16 cellular contexts compared by ENCODE assay signal in genomic region chr22:36196254-36197064, GRCh38. TPM values are rescaled to one million over a fixed set of nuclear protein-coding genes. Genes with fewer than 3 reads are reported as not detected.
DNase-seq lines count a peak whose midpoint lies in the region; ATAC-seq, FAIRE-seq and TF ChIP-seq lines count a peak whose summit lies in the region.
"Had no signal": no experiment of that assay in that cellular context is flagged by ENCODE, and none has a peak within 500 bp of the region (broad histone marks: within the 10 kb centered on the region; RNA-seq: fewer than 3 reads in every experiment).

No MANE protein-coding gene starts in this region.

- H3K4me2 ChIP-seq in DOHH2 (ENCODE audit: low read length), result peak overlapping the region; percentile 46

- H3K4me1 ChIP-seq in DOHH2 (ENCODE audit: control insufficient read depth, low read length) (peaks cover 14% of the 10 kb centered on the region), small intestine (ENCODE audit: control insufficient read depth in 2 of 2, insufficient read depth in 1 of 2, low read depth in 1 of 2, low read length in 1 of 2) (peaks cover 0 to 6% of the 10 kb centered on the region in 2 donors)

- DNase-seq in mesothelial cell of epicardium (ENCODE audit: low spot score in 2 of 2, unreplicated experiment in 2 of 2), result no peak
- peak; percentile 55 for DNase-seq in small intestine
- no peak for DNase-seq in GM10266 (ENCODE audit: extremely low spot score)
- no peak for DNase-seq in AML-193 (lab: John Stamatoyannopoulos, UW)
- DNase-seq in KG1 (lab: John Stamatoyannopoulos, UW), result no peak
- DNase-seq: activated naive CD4-positive, alpha-beta T cell treated with anti-CD3 and anti-CD28 coated beads, Interleukin-2, amount 10 ng/mL, durations not matched to agents 7 days and 5 days; DMS153; effector CD8-positive, alpha-beta T cell had no signal

- no peaks in the 10 kb centered on the region for H3K9me3 Mint-ChIP-seq in mesothelial cell of epicardium
- H3K9me3 Mint-ChIP-seq: activated naive CD4-positive, alpha-beta T cell treated with anti-CD3 and anti-CD28 coated beads, Interleukin-2, amount 10 ng/mL, durations not matched to agents 7 days and 5 days; memory B cell; T-helper 1 cell treated with Interleukin-12 subunit alpha and Interleukin-12 subunit beta and Interleukin-4 antibody, amounts not matched to agents 30 μg/mL and 1 μg/mL, for 36 hours had no signal

- FAIRE-seq in small intestine (lab: Jason Lieb, UNC), result no peak

- no peaks in the 10 kb centered on the region for H3F3A ChIP-seq in DOHH2 (ENCODE audit: control insufficient read depth, insufficient read depth)

- no peaks in the 10 kb centered on the region for H3K27me3 Mint-ChIP-seq in mesothelial cell of epicardium (ENCODE audit: low read depth)

- no peak for ATAC-seq in HG03025 (IDR thresholded peaks at IDR 0.05; ENCODE audit: low FRiP score, unreplicated experiment)

- H3K9me2 ChIP-seq in DOHH2 (replicated peaks; ENCODE audit: control insufficient read depth, low read length), result no peaks in the 10 kb centered on the region

- peak overlapping the region; percentile 48 for H3K4me3 Mint-ChIP-seq in mesothelial cell of epicardium
- H3K4me3 Mint-ChIP-seq: activated naive CD4-positive, alpha-beta T cell treated with anti-CD3 and anti-CD28 coated beads, Interleukin-2, amount 10 ng/mL, durations not matched to agents 7 days and 5 days; memory B cell; T-helper 1 cell treated with Interleukin-12 subunit alpha and Interleukin-12 subunit beta and Interleukin-4 antibody, amounts not matched to agents 30 μg/mL and 1 μg/mL, for 36 hours had no signal

- H3K4me3 ChIP-seq in DOHH2 (ENCODE audit: low read length), result no peak overlapping the region
- H3K4me3 ChIP-seq in small intestine (ENCODE audit: low read depth in 1 of 2, low read length in 2 of 2), result no peak overlapping the region
- H3K4me3 ChIP-seq: cardiac muscle cell, thyroid gland had no signal

- 48 to 68% (median 63%) methylated on average over 6 of the region's 6 CpGs for WGBS in small intestine, 3 donors

- no peak for TF ChIP-seq CTCF in DOHH2 (IDR thresholded peaks at IDR 0.05; ENCODE audit: low read depth, low read length, poor library complexity, severe bottlenecking)
- TF ChIP-seq CTCF in VCaP (conservative IDR thresholded peaks at IDR 0.05), result no peak
- no peak for TF ChIP-seq CTCF in mesothelial cell of epicardium (IDR thresholded peaks at IDR 0.05; ENCODE audit: unreplicated experiment)
- no peak for TF ChIP-seq CTCF in GM10266 (IDR thresholded peaks at IDR 0.05; ENCODE audit: control insufficient read depth, insufficient read depth, low read depth, missing control alignments)

- H3K27ac Mint-ChIP-seq in mesothelial cell of epicardium, result peak overlapping the region; percentile 90
- H3K27ac Mint-ChIP-seq: activated naive CD4-positive, alpha-beta T cell treated with anti-CD3 and anti-CD28 coated beads, Interleukin-2, amount 10 ng/mL, durations not matched to agents 7 days and 5 days; memory B cell had no signal

- H3K9me3 ChIP-seq in DOHH2 (ENCODE audit: control insufficient read depth, insufficient read depth, low read length) (no peaks in the 10 kb centered on the region), small intestine (ENCODE audit: control insufficient read depth, low read depth) (no peaks in the 10 kb centered on the region)
- H3K9me3 ChIP-seq: thyroid gland had no signal

- H3K27me3 ChIP-seq in DOHH2 (ENCODE audit: control insufficient read depth, low read length) (peaks cover 12% of the 10 kb centered on the region), small intestine (ENCODE audit: control insufficient read depth in 2 of 2, insufficient read depth in 2 of 2, low read length in 2 of 2) (no peaks in the 10 kb centered on the region)
- H3K27me3 ChIP-seq: cardiac muscle cell, thyroid gland had no signal

- H4K20me1 ChIP-seq in DOHH2 (ENCODE audit: control insufficient read depth, insufficient read depth, low read depth, low read length), result 0 out of 2 replicates have a peak, but pooled peaks cover 4% of the 10 kb centered on the region

- H3K36me3 ChIP-seq in DOHH2 (ENCODE audit: control insufficient read depth, low read length) (no peaks in the 10 kb centered on the region), small intestine (ENCODE audit: control insufficient read depth in 2 of 2, insufficient read depth in 2 of 2, low read length in 2 of 2) (no peaks in the 10 kb centered on the region)
- H3K36me3 ChIP-seq: cardiac muscle cell, thyroid gland had no signal

- H3K79me2 ChIP-seq in DOHH2 (ENCODE audit: control insufficient read depth, low read length), result no peaks in the 10 kb centered on the region

- peaks cover 66% of the 10 kb centered on the region for H3K4me1 Mint-ChIP-seq in mesothelial cell of epicardium

- H3K27ac ChIP-seq in DOHH2 (ENCODE audit: low read depth, low read length) (no peak overlapping the region), VCaP (peak overlapping the region; percentile 30; the same call in 1 of the 2 replicates), small intestine (ENCODE audit: low read depth in 1 of 2, low read length in 1 of 2) (peak overlapping the region in 1 of 2 donors; percentile 55)
- H3K27ac ChIP-seq: RWPE1, thyroid gland had no signal

- no peaks in the 10 kb centered on the region for H3K36me3 Mint-ChIP-seq in mesothelial cell of epicardium
- H3K36me3 Mint-ChIP-seq: activated naive CD4-positive, alpha-beta T cell treated with anti-CD3 and anti-CD28 coated beads, Interleukin-2, amount 10 ng/mL, durations not matched to agents 7 days and 5 days; memory B cell had no signal

RNA-seq across cellular contexts. Expression of gene APOL4, which starts 5.2 kb away (rescaled TPM):
- total RNA-seq in mesothelial cell of epicardium, result 15.0 to 16.4 TPM (median 15.9 TPM) in 3 replicates
- polyA plus RNA-seq in small intestine, result 10 to 100 TPM in 2 of 3 donors, 1 to 10 TPM in 1; 8.9 to 12.8 (median 10.3) TPM
- polyA plus RNA-seq: cardiac muscle cell had no signal

RNA-seq across cellular contexts. Expression of gene APOL3, which starts 35.9 kb away (rescaled TPM):
- total RNA-seq in mesothelial cell of epicardium, result 1.3 to 2.2 TPM (median 1.8 TPM) in 3 replicates
- polyA plus RNA-seq in small intestine, result 10 to 100 TPM; 16.3 to 44.7 (median 19.7) TPM
- total RNA-seq: cardiac muscle cell had no signal
- polyA plus RNA-seq: cardiac muscle cell had no signal

RNA-seq across cellular contexts. Expression of gene APOL2, which starts 42.9 kb away (rescaled TPM):
- 55.5 to 59.4 TPM (median 56.1 TPM) in 3 replicates for total RNA-seq in mesothelial cell of epicardium
- 10 to 100 TPM; 28.1 to 68.4 (median 32.2) TPM for polyA plus RNA-seq in small intestine

RNA-seq across cellular contexts. Expression of gene APOL1, which starts 56.5 kb away (rescaled TPM):
- 1.7 to 1.9 TPM (median 1.7 TPM) in 3 replicates for total RNA-seq in mesothelial cell of epicardium
- 10 to 100 TPM in 1 of 3 donors, 1 to 10 TPM in 2; 8.4 to 32.2 (median 8.7) TPM for polyA plus RNA-seq in small intestine
- total RNA-seq: cardiac muscle cell had no signal
